ENCODE assay signal across 10 cellular contexts in the genomic region with DNA sequence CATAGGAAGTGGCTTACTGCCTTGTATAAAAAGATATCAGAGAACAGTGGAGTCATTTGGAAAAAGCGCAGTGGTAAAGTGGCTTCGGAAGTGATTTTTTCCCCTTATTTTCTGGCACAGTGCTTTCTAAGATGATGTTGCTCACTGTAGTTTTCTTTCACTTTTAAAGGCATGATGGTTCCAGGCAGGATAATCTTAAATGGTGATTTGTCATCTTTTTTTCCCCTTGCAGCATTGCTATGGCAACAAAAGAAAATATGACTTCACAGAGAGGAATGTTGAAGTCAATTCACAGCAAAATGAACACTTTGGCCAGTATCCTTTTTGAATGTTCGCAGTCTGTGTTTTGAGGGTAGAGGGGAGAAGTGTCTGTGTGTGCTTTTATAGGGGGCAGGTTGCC. TPM values are rescaled to one million over a fixed set of nuclear protein-coding genes. Genes with fewer than 3 reads are reported as not detected.
DNase-seq lines count a peak whose midpoint lies in the region; ATAC-seq and TF ChIP-seq lines count a peak whose summit lies in the region.
"Had no signal": no experiment of that assay in that cellular context is flagged by ENCODE, and none has a peak within 500 bp of the region (broad histone marks: within the 10 kb centered on the region; RNA-seq: fewer than 3 reads in every experiment).

No MANE protein-coding gene starts in this region.

- intact Hi-C loops in esophagus muscularis mucosa (cut with DNase I): no loop called here

- 37% methylated on average over 3 of the region's 3 CpGs for WGBS in esophagus muscularis mucosa

- POLR2A ChIA-PET in CD8-positive, alpha-beta memory T cell (lab: Charles Lee): no interaction called here
- POLR2A ChIA-PET in activated CD4-positive, alpha-beta T cell treated with anti-CD3 and anti-CD28 coated beads, Interleukin-2, amount 10 ng/mL, durations not matched to agents 7 days and 5 days (lab: Charles Lee): no interaction called here

- peaks cover 6 to 80% (median 32%) of the 10 kb centered on the region in 3 donors for H3K36me3 Mint-ChIP-seq in CD8-positive, alpha-beta memory T cell
- peaks cover 42% of the 10 kb centered on the region for H3K36me3 Mint-ChIP-seq in activated CD4-positive, alpha-beta T cell treated with anti-CD3 and anti-CD28 coated beads, Interleukin-2, amount 10 ng/mL, durations not matched to agents 7 days and 5 days (ENCODE audit: low read depth)

- no peaks in the 10 kb centered on the region for H3K27me3 Mint-ChIP-seq in CD8-positive, alpha-beta memory T cell
- H3K27me3 Mint-ChIP-seq in activated CD4-positive, alpha-beta T cell treated with anti-CD3 and anti-CD28 coated beads, Interleukin-2, amount 10 ng/mL, durations not matched to agents 7 days and 5 days: no peaks in the 10 kb centered on the region

- no peak for ATAC-seq in GM21515 (IDR thresholded peaks at IDR 0.05; ENCODE audit: unreplicated experiment)
- no peak for ATAC-seq in HG03378 (IDR thresholded peaks at IDR 0.05; ENCODE audit: unreplicated experiment)
- ATAC-seq: lower lobe of right lung had no signal

- H3K4me1 ChIP-seq in esophagus muscularis mucosa: peaks cover 3 to 26% (median 22%) of the 10 kb centered on the region in 4 donors
- H3K4me1 ChIP-seq in CD8-positive, alpha-beta memory T cell (ENCODE audit: insufficient read depth, low read length): no peaks in the 10 kb centered on the region
- H3K4me1 ChIP-seq: lower lobe of right lung had no signal

- H3K27me3 ChIP-seq in MG63 (no peaks in the 10 kb centered on the region), esophagus muscularis mucosa (no peaks in the 10 kb centered on the region)
- H3K27me3 ChIP-seq in CD8-positive, alpha-beta memory T cell (ENCODE audit: insufficient read depth, low read length, poor library complexity, severe bottlenecking): no peaks in the 10 kb centered on the region
- H3K27me3 ChIP-seq: cardiac muscle cell had no signal

- TF ChIP-seq EP300 in esophagus muscularis mucosa (IDR thresholded peaks at IDR 0.05): no peak

- H3K36me3 ChIP-seq in MG63 (peaks cover 49% of the 10 kb centered on the region), esophagus muscularis mucosa (peaks cover 8 to 72% (median 43%) of the 10 kb centered on the region in 4 donors)
- peaks cover 31% of the 10 kb centered on the region for H3K36me3 ChIP-seq in CD8-positive, alpha-beta memory T cell (ENCODE audit: insufficient read depth, low read length)

- no peaks in the 10 kb centered on the region for H3K9me3 Mint-ChIP-seq in CD8-positive, alpha-beta memory T cell
- no peaks in the 10 kb centered on the region for H3K9me3 Mint-ChIP-seq in activated CD4-positive, alpha-beta T cell treated with anti-CD3 and anti-CD28 coated beads, Interleukin-2, amount 10 ng/mL, durations not matched to agents 7 days and 5 days

- no peak overlapping the region for H3K4me3 Mint-ChIP-seq in CD8-positive, alpha-beta memory T cell
- H3K4me3 Mint-ChIP-seq in activated CD4-positive, alpha-beta T cell treated with anti-CD3 and anti-CD28 coated beads, Interleukin-2, amount 10 ng/mL, durations not matched to agents 7 days and 5 days: no peak overlapping the region

- H3K4me1 Mint-ChIP-seq in CD8-positive, alpha-beta memory T cell: peaks cover 9 to 12% (median 10%) of the 10 kb centered on the region in 3 donors
- H3K4me1 Mint-ChIP-seq in activated CD4-positive, alpha-beta T cell treated with anti-CD3 and anti-CD28 coated beads, Interleukin-2, amount 10 ng/mL, durations not matched to agents 7 days and 5 days: peaks cover 4% of the 10 kb centered on the region

- no peak for TF ChIP-seq POLR2A in esophagus muscularis mucosa (IDR thresholded peaks at IDR 0.05; ENCODE audit: low read depth)

- H3K9me3 ChIP-seq in MG63 (no peaks in the 10 kb centered on the region), esophagus muscularis mucosa (no peaks in the 10 kb centered on the region)
- no peaks in the 10 kb centered on the region for H3K9me3 ChIP-seq in CD8-positive, alpha-beta memory T cell (ENCODE audit: low read length)
- H3K9me3 ChIP-seq: lower lobe of right lung had no signal

- peak overlapping the region in 1 of 8 donors; percentile 48 for H3K27ac Mint-ChIP-seq in CD8-positive, alpha-beta memory T cell
- no peak overlapping the region for H3K27ac Mint-ChIP-seq in activated CD4-positive, alpha-beta T cell treated with anti-CD3 and anti-CD28 coated beads, Interleukin-2, amount 10 ng/mL, durations not matched to agents 7 days and 5 days

- H3K4me3 ChIP-seq in MG63 (peak overlapping the region; percentile 7; the same call in 1 of the 2 replicates), esophagus muscularis mucosa (peak overlapping the region in 1 of 4 donors; percentile 20)
- H3K4me3 ChIP-seq in CD8-positive, alpha-beta memory T cell (ENCODE audit: low read length): no peak overlapping the region
- H3K4me3 ChIP-seq: cardiac muscle cell, lower lobe of right lung had no signal

- H3K27ac ChIP-seq in esophagus muscularis mucosa (replicated peaks in 1 of 4): peak overlapping the region; percentile 22 to 54 (median 48)
- no peak overlapping the region for H3K27ac ChIP-seq in CD8-positive, alpha-beta memory T cell (ENCODE audit: low read depth, low read length)
- H3K27ac ChIP-seq: cardiac muscle cell had no signal

- CTCF ChIA-PET in CD8-positive, alpha-beta memory T cell (lab: Charles Lee): no interaction called here
- CTCF ChIA-PET in activated CD4-positive, alpha-beta T cell treated with anti-CD3 and anti-CD28 coated beads, Interleukin-2, amount 10 ng/mL, durations not matched to agents 7 days and 5 days (lab: Charles Lee): interaction anchor here (0.9 kb wide), 1 partner anchor 10 kb away, joined by 3 read pairs; no protein-coding TSS in a partner anchor

- DNase-seq in AG08395 (ENCODE audit: low spot score): peak; percentile 78
- DNase-seq in MG63: no peak
- no peak for DNase-seq in esophagus muscularis mucosa (ENCODE audit: extremely low spot score)
- peak; percentile 83 for DNase-seq in non-pigmented ciliary epithelial cell (ENCODE audit: low read depth)
- DNase-seq in CD8-positive, alpha-beta memory T cell: no peak
- DNase-seq in activated CD4-positive, alpha-beta T cell treated with anti-CD3 and anti-CD28 coated beads, Interleukin-2, amount 10 ng/mL, durations not matched to agents 7 days and 5 days: no peak
- DNase-seq: lower lobe of right lung had no signal

- TF ChIP-seq CTCF in esophagus muscularis mucosa (IDR thresholded peaks at IDR 0.05): no peak

RNA-seq across cellular contexts. Expression of a gene that starts 42.5 kb away (rescaled TPM):
- 33.5 and 61.0 TPM in 2 replicates for total RNA-seq in MG63 (2014; rRNA removed; shearing (Covaris generic); ENCODE audit: low replicate concordance)
- 10 to 100 TPM; 28.3 to 49.5 (median 34.2) TPM for total RNA-seq in esophagus muscularis mucosa
- total RNA-seq in CD8-positive, alpha-beta memory T cell: 10 to 100 TPM; 59.1 to 63.1 TPM
- 63.2 TPM for polyA plus RNA-seq in CD8-positive, alpha-beta memory T cell
- total RNA-seq in activated CD4-positive, alpha-beta T cell treated with anti-CD3 and anti-CD28 coated beads, Interleukin-2, amount 10 ng/mL, durations not matched to agents 7 days and 5 days: 10 to 100 TPM; 44.1 to 49.7 TPM

Comparison
In these comparisons a context has a peak if more than half of its experiments do, and no peak if none do; other contexts are left out.
1. DNase-seq: peak in AG08395 (single experiment) and non-pigmented ciliary epithelial cell (single experiment); none in MG63 (single experiment), esophagus muscularis mucosa (single experiment), CD8-positive, alpha-beta memory T cell (0 of 5) and activated CD4-positive, alpha-beta T cell treated with anti-CD3 and anti-CD28 coated beads, Interleukin-2, amount 10 ng/mL, durations not matched to agents 7 days and 5 days (single experiment).